ENCODE assay signal across 2 cellular contexts in genomic region chr3:137766069-137766960, GRCh38.
TF ChIP-seq lines count a peak whose summit lies in the region.

No MANE protein-coding gene starts in this region.

TF ChIP-seq in SK-N-SH, 30 proteins besides CTCF, POLR2A, EP300 and RAD21 (continued from another document):
- TF ChIP-seq REST (IDR thresholded peaks at IDR 0.05; ENCODE audit: low read depth, low read length), result no peak

TF ChIP-seq in SK-N-SH treated with all-trans-retinoic acid at 6 μM for 48 hours, 23 proteins besides CTCF, POLR2A, EP300 and RAD21:
- TF ChIP-seq CREB5 (CRISPR knock-in tag; IDR thresholded peaks at IDR 0.05; ENCODE audit: low read depth), result no peak
- TF ChIP-seq PPARA (CRISPR knock-in tag; IDR thresholded peaks at IDR 0.05; ENCODE audit: borderline replicate concordance), result no peak
- TF ChIP-seq, protein P1, sequence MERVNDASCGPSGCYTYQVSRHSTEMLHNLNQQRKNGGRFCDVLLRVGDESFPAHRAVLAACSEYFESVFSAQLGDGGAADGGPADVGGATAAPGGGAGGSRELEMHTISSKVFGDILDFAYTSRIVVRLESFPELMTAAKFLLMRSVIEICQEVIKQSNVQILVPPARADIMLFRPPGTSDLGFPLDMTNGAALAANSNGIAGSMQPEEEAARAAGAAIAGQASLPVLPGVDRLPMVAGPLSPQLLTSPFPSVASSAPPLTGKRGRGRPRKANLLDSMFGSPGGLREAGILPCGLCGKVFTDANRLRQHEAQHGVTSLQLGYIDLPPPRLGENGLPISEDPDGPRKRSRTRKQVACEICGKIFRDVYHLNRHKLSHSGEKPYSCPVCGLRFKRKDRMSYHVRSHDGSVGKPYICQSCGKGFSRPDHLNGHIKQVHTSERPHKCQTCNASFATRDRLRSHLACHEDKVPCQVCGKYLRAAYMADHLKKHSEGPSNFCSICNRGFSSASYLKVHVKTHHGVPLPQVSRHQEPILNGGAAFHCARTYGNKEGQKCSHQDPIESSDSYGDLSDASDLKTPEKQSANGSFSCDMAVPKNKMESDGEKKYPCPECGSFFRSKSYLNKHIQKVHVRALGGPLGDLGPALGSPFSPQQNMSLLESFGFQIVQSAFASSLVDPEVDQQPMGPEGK (CRISPR knock-in tag; IDR thresholded peaks at IDR 0.05; ENCODE audit: borderline replicate concordance), result no peak
- TF ChIP-seq ARNTL (CRISPR knock-in tag; IDR thresholded peaks at IDR 0.05; ENCODE audit: borderline replicate concordance, low read depth), result no peak
- TF ChIP-seq TOX (CRISPR knock-in tag; IDR thresholded peaks at IDR 0.05; ENCODE audit: borderline replicate concordance), result no peak
- TF ChIP-seq, protein P2, sequence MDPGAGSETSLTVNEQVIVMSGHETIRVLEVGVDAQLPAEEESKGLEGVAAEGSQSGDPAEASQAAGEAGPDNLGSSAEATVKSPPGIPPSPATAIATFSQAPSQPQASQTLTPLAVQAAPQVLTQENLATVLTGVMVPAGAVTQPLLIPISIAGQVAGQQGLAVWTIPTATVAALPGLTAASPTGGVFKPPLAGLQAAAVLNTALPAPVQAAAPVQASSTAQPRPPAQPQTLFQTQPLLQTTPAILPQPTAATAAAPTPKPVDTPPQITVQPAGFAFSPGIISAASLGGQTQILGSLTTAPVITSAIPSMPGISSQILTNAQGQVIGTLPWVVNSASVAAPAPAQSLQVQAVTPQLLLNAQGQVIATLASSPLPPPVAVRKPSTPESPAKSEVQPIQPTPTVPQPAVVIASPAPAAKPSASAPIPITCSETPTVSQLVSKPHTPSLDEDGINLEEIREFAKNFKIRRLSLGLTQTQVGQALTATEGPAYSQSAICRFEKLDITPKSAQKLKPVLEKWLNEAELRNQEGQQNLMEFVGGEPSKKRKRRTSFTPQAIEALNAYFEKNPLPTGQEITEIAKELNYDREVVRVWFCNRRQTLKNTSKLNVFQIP (CRISPR knock-in tag; IDR thresholded peaks at IDR 0.05; ENCODE audit: borderline replicate concordance, low read depth), result no peak
- TF ChIP-seq ZC3H10 (CRISPR knock-in tag; IDR thresholded peaks at IDR 0.05), result no peak
- no peak for TF ChIP-seq CSDC2 (CRISPR knock-in tag; IDR thresholded peaks at IDR 0.05)
